ENCODE assay signal across 1 cellular context in the genomic region with DNA sequence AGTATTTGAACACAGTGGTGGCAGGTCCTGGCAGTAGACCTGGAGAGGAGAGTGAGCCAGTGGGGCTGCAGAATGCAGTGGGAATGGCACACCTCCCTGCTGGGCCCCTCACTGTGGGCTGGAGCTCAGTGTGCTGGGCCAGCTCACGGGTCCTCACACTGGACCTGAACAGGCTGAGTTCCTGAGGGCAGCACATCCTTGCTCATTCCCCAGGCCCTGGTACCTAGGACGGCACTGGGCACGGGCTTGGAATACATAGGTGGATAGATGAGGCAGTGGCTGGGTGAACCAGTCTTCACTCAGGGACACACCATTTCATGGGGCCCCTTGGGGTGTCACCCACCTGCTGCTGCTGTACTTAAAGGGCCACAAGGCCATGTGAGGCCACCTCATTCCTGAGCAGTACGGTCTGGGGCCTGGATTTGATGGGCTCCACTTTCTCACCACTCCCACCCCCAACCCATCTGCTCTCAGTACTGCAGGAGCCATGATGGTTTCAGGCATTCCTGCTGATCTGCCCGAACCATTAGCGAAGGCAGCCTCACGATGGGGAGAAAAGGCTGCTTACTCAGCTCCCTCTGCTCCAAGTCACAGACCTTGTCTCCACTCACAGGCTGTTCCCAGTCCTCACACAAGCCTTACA.
TF ChIP-seq lines count a peak whose summit lies in the region.

No MANE protein-coding gene starts in this region.

TF ChIP-seq in IMR-90, 13 proteins besides CTCF, POLR2A, EP300 and RAD21 (continued from another document):
- TF ChIP-seq, protein P1, sequence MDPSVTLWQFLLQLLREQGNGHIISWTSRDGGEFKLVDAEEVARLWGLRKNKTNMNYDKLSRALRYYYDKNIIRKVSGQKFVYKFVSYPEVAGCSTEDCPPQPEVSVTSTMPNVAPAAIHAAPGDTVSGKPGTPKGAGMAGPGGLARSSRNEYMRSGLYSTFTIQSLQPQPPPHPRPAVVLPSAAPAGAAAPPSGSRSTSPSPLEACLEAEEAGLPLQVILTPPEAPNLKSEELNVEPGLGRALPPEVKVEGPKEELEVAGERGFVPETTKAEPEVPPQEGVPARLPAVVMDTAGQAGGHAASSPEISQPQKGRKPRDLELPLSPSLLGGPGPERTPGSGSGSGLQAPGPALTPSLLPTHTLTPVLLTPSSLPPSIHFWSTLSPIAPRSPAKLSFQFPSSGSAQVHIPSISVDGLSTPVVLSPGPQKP (IDR thresholded peaks at IDR 0.05; ENCODE audit: borderline replicate concordance, low read depth, low read length), result no peak
TF ChIP-seq in IMR-90: peak in this region for 0.
